ENCODE assay signal across 33 cellular contexts in the genomic region with DNA sequence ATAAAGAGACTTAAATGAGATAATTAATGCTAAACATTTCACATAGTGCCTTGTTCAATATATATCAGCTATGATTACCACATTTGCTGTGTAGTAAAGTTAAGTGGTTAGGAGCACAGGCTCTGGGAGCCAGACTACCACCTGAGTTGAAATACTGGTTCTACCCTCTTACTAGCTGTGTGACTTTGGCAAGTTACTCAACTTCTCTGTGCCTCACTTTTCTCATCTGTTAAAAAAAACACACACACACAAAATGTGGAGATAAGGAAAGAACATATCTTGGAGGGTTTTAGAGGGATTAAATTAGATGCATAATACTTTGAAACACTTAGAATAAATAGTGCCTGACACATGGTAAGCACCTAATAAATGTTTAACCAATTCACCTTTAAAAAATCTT.
"Had no signal": no experiment of that assay in that cellular context is flagged by ENCODE, and none has a peak within 500 bp of the region (broad histone marks: within the 10 kb centered on the region; RNA-seq: fewer than 3 reads in every experiment).

No MANE protein-coding gene starts in this region.

- H3K4me3 ChIP-seq: adrenal gland, ascending aorta, body of pancreas, breast epithelium, cardiac muscle cell had no signal

- H3K9me3 ChIP-seq: adrenal gland, ascending aorta, body of pancreas, breast epithelium had no signal

- H3K27me3 ChIP-seq: adrenal gland, ascending aorta, body of pancreas, brain microvascular endothelial cell, breast epithelium, cardiac muscle cell had no signal

- DNase-seq: activated effector memory CD4-positive, alpha-beta T cell treated with anti-CD3 and anti-CD28 coated beads, Interleukin-2, amount 50 U/mL, for 16 hours; activated effector memory CD4-positive, alpha-beta T cell treated with Interleukin-2 at 50 U/mL for 16 hours; activated gamma-delta T cell; activated gamma-delta T cell treated with Interleukin-2 at 50 U/mL for 16 hours; activated naive CD4-positive, alpha-beta T cell; activated naive CD4-positive, alpha-beta T cell treated with anti-CD3 and anti-CD28 coated beads for 36 hours; activated naive CD4-positive, alpha-beta T cell treated with anti-CD3 and anti-CD28 coated beads, Interleukin-2, amount 10 ng/mL, durations not matched to agents 7 days and 5 days; activated naive CD4-positive, alpha-beta T cell treated with anti-CD3 and anti-CD28 coated beads, Interleukin-2, amount 50 U/mL, for 16 hours; activated naive CD4-positive, alpha-beta T cell treated with Interleukin-2 at 50 U/mL for 16 hours; activated naive CD8-positive, alpha-beta T cell treated with anti-CD3 and anti-CD28 coated beads for 36 hours; activated naive CD8-positive, alpha-beta T cell treated with anti-CD3 and anti-CD28 coated beads, Interleukin-2, amount 10 ng/mL, durations not matched to agents 7 days and 5 days; activated naive CD8-positive, alpha-beta T cell treated with anti-CD3 and anti-CD28 coated beads, Interleukin-2, amount 50 U/mL, for 24 hours; activated T-cell treated with anti-CD3 and anti-CD28 coated beads, Interleukin-2, amount 50 U/mL, for 4 hours; activated T-cell treated with anti-CD3 and anti-CD28 coated beads, Interleukin-2, amount 50 U/mL, for 48 hours; activated T-cell treated with anti-CD3 and anti-CD28 coated beads, Interleukin-2, amount 50 U/mL, for 72 hours; adrenal gland; amniotic stem cell; amygdala; anterior cingulate cortex; aorta; body of pancreas; brain microvascular endothelial cell; caudate nucleus; central memory CD4-positive, alpha-beta T cell; cerebellar nuclear complex had no signal

- H3K36me3 ChIP-seq: adrenal gland, ascending aorta, brain microvascular endothelial cell, breast epithelium, cardiac muscle cell had no signal

- H3K4me1 ChIP-seq: adrenal gland, ascending aorta, body of pancreas, breast epithelium had no signal

- FAIRE-seq: astrocyte, bronchial epithelial cell, colon had no signal

- H3K27ac ChIP-seq: adrenal gland, ascending aorta, body of pancreas, brain microvascular endothelial cell, breast epithelium, cardiac muscle cell had no signal

- ATAC-seq: activated naive CD4-positive, alpha-beta T cell treated with anti-CD3 and anti-CD28 coated beads, Interleukin-2, amount 50 U/mL, for 72 hours; activated naive CD8-positive, alpha-beta T cell treated with anti-CD3 and anti-CD28 coated beads, Interleukin-2, amount 50 U/mL, for 24 hours; activated T-cell treated with anti-CD3 and anti-CD28 coated beads, Interleukin-2, amount 50 U/mL, for 4 hours; activated T-cell treated with anti-CD3 and anti-CD28 coated beads, Interleukin-2, amount 50 U/mL, for 72 hours; activated T-helper 17 cell treated with anti-CD3 and anti-CD28 coated beads, Interleukin-2, amount 50 U/mL, for 72 hours; body of pancreas had no signal
